ENCODE assay signal across 27 cellular contexts in genomic region chr10:119675483-119676170, GRCh38. TPM values are rescaled to one million over a fixed set of nuclear protein-coding genes. Genes with fewer than 3 reads are reported as not detected.
A peak's percentile ranks its signal among the peaks of the same experiment; 100 is the strongest.
DNase-seq lines count a peak whose midpoint lies in the region; ATAC-seq and TF ChIP-seq lines count a peak whose summit lies in the region.
"Had no signal": no experiment of that assay in that cellular context is flagged by ENCODE, and none has a peak within 500 bp of the region (broad histone marks: within the 10 kb centered on the region; RNA-seq: fewer than 3 reads in every experiment).

No MANE protein-coding gene starts in this region.

- no peak overlapping the region for H2AK5ac ChIP-seq in trophoblast cell (ENCODE audit: low read length)

- H3K4me1 Mint-ChIP-seq in CD4-positive, CD25-positive, alpha-beta regulatory T cell: peaks cover 0 to 4% (median 1%) of the 10 kb centered on the region in 4 donors
- H3K4me1 Mint-ChIP-seq in stimulated activated effector memory CD8-positive, alpha-beta T cell treated with anti-CD3 and anti-CD28 coated beads, Interleukin-12 subunit alpha, Interleukin-12 subunit beta, amount 100 ng/mL, for 72 hours: peaks cover 13% of the 10 kb centered on the region
- peaks cover 9% of the 10 kb centered on the region for H3K4me1 Mint-ChIP-seq in endothelial cell (ENCODE audit: unreplicated experiment)

- POLR2A ChIA-PET in PC-3 (lab: Charles Lee; ENCODE audit: unreplicated experiment): interaction anchor here (0.5 to 0.9 kb wide), 4 partner anchors 18 to 196 kb away, joined by 3 to 5 read pairs (median 4); partner anchors contain the start of genes BAG3 and TIAL1

- no peak overlapping the region for H4K91ac ChIP-seq in trophoblast cell (ENCODE audit: low read depth, low read length)

- CTCF ChIA-PET in PC-3 (lab: Charles Lee): no interaction called here

- no peak overlapping the region for H2AFZ ChIP-seq in PC-3 (ENCODE audit: low read length)
- H2AFZ ChIP-seq in trophoblast cell (ENCODE audit: insufficient read depth, low read length, poor library complexity): no peak overlapping the region

- H3K4me2 ChIP-seq in PC-3 (ENCODE audit: low read length) (peak overlapping the region; percentile 69), trophoblast cell (ENCODE audit: low read length) (no peak overlapping the region)

- no peak overlapping the region for H3K4me3 Mint-ChIP-seq in CD4-positive, CD25-positive, alpha-beta regulatory T cell
- H3K4me3 Mint-ChIP-seq in stimulated activated effector memory CD8-positive, alpha-beta T cell treated with anti-CD3 and anti-CD28 coated beads, Interleukin-12 subunit alpha, Interleukin-12 subunit beta, amount 100 ng/mL, for 72 hours: no peak overlapping the region
- no peak overlapping the region for H3K4me3 Mint-ChIP-seq in endothelial cell (ENCODE audit: unreplicated experiment)
- H3K4me3 Mint-ChIP-seq: activated CD8-positive, alpha-beta T cell treated with anti-CD3 and anti-CD28 coated beads for 36 hours; activated naive CD8-positive, alpha-beta T cell; CD14-positive monocyte; central memory CD8-positive, alpha-beta T cell; natural killer cell treated with Interleukin-12 subunit alpha and Interleukin-12 subunit beta and Interleukin-15 and Interleukin-18, amount 100 ng/mL, for 72 hours; T-helper 1 cell treated with Interleukin-12 subunit alpha and Interleukin-12 subunit beta and Interleukin-4 antibody, amounts not matched to agents 30 μg/mL and 1 μg/mL, for 36 hours; type B pancreatic cell had no signal

- H3K79me2 ChIP-seq in PC-3 (ENCODE audit: low read length) (peaks cover 64% of the 10 kb centered on the region), trophoblast cell (ENCODE audit: control insufficient read depth, insufficient read depth, low read length, poor library complexity) (no peaks in the 10 kb centered on the region)

- DNase-seq in CD4-positive, CD25-positive, alpha-beta regulatory T cell: no peak
- DNase-seq in PC-3: peak; percentile 74
- DNase-seq in astrocyte of the hippocampus (ENCODE audit: low read depth, low spot score): peak; percentile 66
- DNase-seq in trophoblast cell: no peak
- no peak for DNase-seq in stimulated activated effector memory CD8-positive, alpha-beta T cell treated with anti-CD3 and anti-CD28 coated beads, Interleukin-12 subunit alpha, Interleukin-12 subunit beta, amount 100 ng/mL, for 72 hours (ENCODE audit: low spot score in 2 of 2)
- no peak for DNase-seq in SW 1271 (lab: John Stamatoyannopoulos, UW)
- DNase-seq in endothelial cell (ENCODE audit: low spot score): no peak
- DNase-seq: activated CD4-positive, alpha-beta T cell treated with anti-CD3 and anti-CD28 coated beads for 1 hour; activated CD8-positive, alpha-beta T cell treated with anti-CD3 and anti-CD28 coated beads for 36 hours; anterior cingulate cortex; DND-41; glutamatergic neuron; Kasumi-1; kidney; lower lobe of right lung; mucosa of descending colon; NCI-H446 treated with DMSO at 0.1 percent for 48 hours; OCI-M1; retina had no signal

- H3K36me3 Mint-ChIP-seq in CD4-positive, CD25-positive, alpha-beta regulatory T cell: peaks cover 18% of the 10 kb centered on the region
- H3K36me3 Mint-ChIP-seq in stimulated activated effector memory CD8-positive, alpha-beta T cell treated with anti-CD3 and anti-CD28 coated beads, Interleukin-12 subunit alpha, Interleukin-12 subunit beta, amount 100 ng/mL, for 72 hours: peaks cover 54% of the 10 kb centered on the region
- H3K36me3 Mint-ChIP-seq in endothelial cell (ENCODE audit: low read depth, unreplicated experiment): peaks cover 39% of the 10 kb centered on the region
- H3K36me3 Mint-ChIP-seq: natural killer cell treated with Interleukin-12 subunit alpha and Interleukin-12 subunit beta and Interleukin-15 and Interleukin-18, amount 100 ng/mL, for 72 hours had no signal

- H3K18ac ChIP-seq in trophoblast cell (ENCODE audit: low read length): no peak overlapping the region

- H2BK120ac ChIP-seq in trophoblast cell (ENCODE audit: insufficient read depth, low read length, poor library complexity): no peak overlapping the region

- no peaks in the 10 kb centered on the region for H3K27me3 ChIP-seq in CD4-positive, CD25-positive, alpha-beta regulatory T cell (ENCODE audit: control insufficient read depth, insufficient read depth, low read length)
- no peaks in the 10 kb centered on the region for H3K27me3 ChIP-seq in PC-3 (ENCODE audit: low read length)
- no peaks in the 10 kb centered on the region for H3K27me3 ChIP-seq in trophoblast cell (ENCODE audit: insufficient read depth, low read length)
- H3K27me3 ChIP-seq: SJSA1 had no signal

- H3K4ac ChIP-seq in trophoblast cell (ENCODE audit: low read depth, low read length): no peak overlapping the region

- H3K4me3 ChIP-seq in CD4-positive, CD25-positive, alpha-beta regulatory T cell (ENCODE audit: low read depth, low read length): no peak overlapping the region
- H3K4me3 ChIP-seq in PC-3 (ENCODE audit: low read length): no peak overlapping the region
- H3K4me3 ChIP-seq in trophoblast cell (ENCODE audit: low read depth, low read length): no peak overlapping the region
- H3K4me3 ChIP-seq: lower lobe of right lung, mucosa of descending colon, SJSA1 had no signal

- no peak overlapping the region for H3K23ac ChIP-seq in trophoblast cell (ENCODE audit: low read length)

- peaks cover 5% of the 10 kb centered on the region for H3K27me3 Mint-ChIP-seq in CD4-positive, CD25-positive, alpha-beta regulatory T cell
- no peaks in the 10 kb centered on the region for H3K27me3 Mint-ChIP-seq in endothelial cell (ENCODE audit: unreplicated experiment)
- H3K27me3 Mint-ChIP-seq: activated CD8-positive, alpha-beta T cell treated with anti-CD3 and anti-CD28 coated beads for 36 hours; activated naive CD8-positive, alpha-beta T cell; central memory CD8-positive, alpha-beta T cell; natural killer cell treated with Interleukin-12 subunit alpha and Interleukin-12 subunit beta and Interleukin-15 and Interleukin-18, amount 100 ng/mL, for 72 hours; type B pancreatic cell had no signal

- ATAC-seq in CD4-positive, CD25-positive, alpha-beta regulatory T cell (ENCODE audit: low read depth in 2 of 2): no peak
- ATAC-seq in PC-3: peak; percentile 65
- ATAC-seq in stimulated activated effector memory CD8-positive, alpha-beta T cell treated with anti-CD3 and anti-CD28 coated beads, Interleukin-12 subunit alpha, Interleukin-12 subunit beta, amount 100 ng/mL, for 72 hours: no peak
- ATAC-seq: activated CD8-positive, alpha-beta T cell treated with anti-CD3 and anti-CD28 coated beads for 36 hours; lower lobe of right lung; mucosa of descending colon; natural killer cell treated with Interleukin-12 subunit alpha and Interleukin-12 subunit beta and Interleukin-15 and Interleukin-18, amount 100 ng/mL, for 72 hours had no signal

- H3K9ac ChIP-seq in PC-3 (ENCODE audit: low read length) (peak overlapping the region; percentile 71), trophoblast cell (ENCODE audit: low read length) (no peak overlapping the region)

- H3K9me3 ChIP-seq in CD4-positive, CD25-positive, alpha-beta regulatory T cell (ENCODE audit: control insufficient read depth in 2 of 2, low read length in 2 of 2): no peaks in the 10 kb centered on the region
- H3K9me3 ChIP-seq in PC-3 (ENCODE audit: low read length): no peaks in the 10 kb centered on the region
- H3K9me3 ChIP-seq in trophoblast cell (ENCODE audit: insufficient read depth, low read depth, low read length): no peaks in the 10 kb centered on the region
- H3K9me3 ChIP-seq: lower lobe of right lung, mucosa of descending colon, SJSA1 had no signal

- H4K20me1 ChIP-seq in PC-3 (ENCODE audit: low read length): no peaks in the 10 kb centered on the region

- H3K4me1 ChIP-seq in CD4-positive, CD25-positive, alpha-beta regulatory T cell (ENCODE audit: control insufficient read depth, insufficient read depth, low read length, poor library complexity, severe bottlenecking): no peaks in the 10 kb centered on the region
- H3K4me1 ChIP-seq in PC-3 (ENCODE audit: insufficient read depth, low read length) (peaks cover 77% of the 10 kb centered on the region), trophoblast cell (ENCODE audit: control insufficient read depth in 1 of 2, insufficient read depth in 2 of 2, low read length in 2 of 2) (peaks cover 14 to 18% of the 10 kb centered on the region in 2 experiments)

- H2BK5ac ChIP-seq in trophoblast cell (ENCODE audit: low read depth, low read length, poor library complexity): no peak overlapping the region

- peaks cover 36% of the 10 kb centered on the region for H3K36me3 ChIP-seq in CD4-positive, CD25-positive, alpha-beta regulatory T cell (ENCODE audit: control insufficient read depth, insufficient read depth, low read length)
- peaks cover 57% of the 10 kb centered on the region for H3K36me3 ChIP-seq in PC-3 (ENCODE audit: low read depth, low read length)
- H3K36me3 ChIP-seq in trophoblast cell (ENCODE audit: control insufficient read depth in 1 of 2, insufficient read depth in 2 of 2, low read length in 2 of 2): peaks cover 40 to 47% of the 10 kb centered on the region in 2 experiments

- TF ChIP-seq CTCF in PC-3 (conservative IDR thresholded peaks at IDR 0.05; ENCODE audit: low read depth, low read length): no peak
- TF ChIP-seq CTCF in endothelial cell (IDR thresholded peaks at IDR 0.05; ENCODE audit: unreplicated experiment): no peak

- no peak overlapping the region for H3K27ac ChIP-seq in CD4-positive, CD25-positive, alpha-beta regulatory T cell (ENCODE audit: insufficient read depth, low read length, poor library complexity, severe bottlenecking)
- H3K27ac ChIP-seq in PC-3 (ENCODE audit: low read length) (peak overlapping the region; percentile 100), trophoblast cell (ENCODE audit: low read depth, low read length) (peak overlapping the region; percentile 73)
- H3K27ac ChIP-seq: lower lobe of right lung, SJSA1 had no signal

- H3K9me2 ChIP-seq in PC-3 (replicated peaks; ENCODE audit: low read length): no peaks in the 10 kb centered on the region

- H4K8ac ChIP-seq in trophoblast cell (ENCODE audit: low read depth, low read length): no peak overlapping the region

- peak overlapping the region in 2 of 3 donors; percentile 9 to 31 for H3K27ac Mint-ChIP-seq in CD4-positive, CD25-positive, alpha-beta regulatory T cell
- no peak overlapping the region for H3K27ac Mint-ChIP-seq in stimulated activated effector memory CD8-positive, alpha-beta T cell treated with anti-CD3 and anti-CD28 coated beads, Interleukin-12 subunit alpha, Interleukin-12 subunit beta, amount 100 ng/mL, for 72 hours
- no peak overlapping the region for H3K27ac Mint-ChIP-seq in endothelial cell (ENCODE audit: unreplicated experiment)
- H3K27ac Mint-ChIP-seq: activated CD8-positive, alpha-beta T cell treated with anti-CD3 and anti-CD28 coated beads for 36 hours; activated naive CD8-positive, alpha-beta T cell; activated T-helper 2 cell treated with anti-CD3 and anti-CD28 coated beads, Interferon-gamma antibody, Interleukin-2, Interleukin-4, amounts not matched to agents 10 μg/mL and 5 μg/mL and 100 μg/mL, durations not matched to agents 14 hours and 24 hours and 36 hours; CD14-positive monocyte; natural killer cell treated with Interleukin-12 subunit alpha and Interleukin-12 subunit beta and Interleukin-15 and Interleukin-18, amount 100 ng/mL, for 72 hours; T-helper 1 cell treated with Interleukin-12 subunit alpha and Interleukin-12 subunit beta and Interleukin-4 antibody, amounts not matched to agents 30 μg/mL and 1 μg/mL, for 36 hours; type B pancreatic cell had no signal

- H3K14ac ChIP-seq in trophoblast cell (ENCODE audit: low read length): no peak overlapping the region

- intact Hi-C loops in PC-3 (cut with micrococcal nuclease): no loop called here

- BruUV-seq in PC-3 (replicated peaks; lab: Mats Ljungman, UMichigan): no TSS peak

- no peak overlapping the region for H2BK12ac ChIP-seq in trophoblast cell (ENCODE audit: low read length)

- H3K9me3 Mint-ChIP-seq in CD4-positive, CD25-positive, alpha-beta regulatory T cell: no peaks in the 10 kb centered on the region
- H3K9me3 Mint-ChIP-seq in stimulated activated effector memory CD8-positive, alpha-beta T cell treated with anti-CD3 and anti-CD28 coated beads, Interleukin-12 subunit alpha, Interleukin-12 subunit beta, amount 100 ng/mL, for 72 hours: no peaks in the 10 kb centered on the region
- no peaks in the 10 kb centered on the region for H3K9me3 Mint-ChIP-seq in endothelial cell (ENCODE audit: unreplicated experiment)
- H3K9me3 Mint-ChIP-seq: activated CD8-positive, alpha-beta T cell treated with anti-CD3 and anti-CD28 coated beads for 36 hours; activated T-helper 2 cell treated with anti-CD3 and anti-CD28 coated beads, Interferon-gamma antibody, Interleukin-2, Interleukin-4, amounts not matched to agents 10 μg/mL and 5 μg/mL and 100 μg/mL, durations not matched to agents 14 hours and 24 hours and 36 hours; CD14-positive monocyte; central memory CD8-positive, alpha-beta T cell; natural killer cell treated with Interleukin-12 subunit alpha and Interleukin-12 subunit beta and Interleukin-15 and Interleukin-18, amount 100 ng/mL, for 72 hours; T-helper 1 cell treated with Interleukin-12 subunit alpha and Interleukin-12 subunit beta and Interleukin-4 antibody, amounts not matched to agents 30 μg/mL and 1 μg/mL, for 36 hours; type B pancreatic cell had no signal

- no peak overlapping the region for H4K12ac ChIP-seq in trophoblast cell (ENCODE audit: low read depth, low read length)

- WGBS in trophoblast cell (ENCODE audit: extremely low coverage, insufficient coverage, insufficient read length): no CpG with 5 or more reads among the region's 9 CpGs

- H3K79me1 ChIP-seq in trophoblast cell (ENCODE audit: low read length): peaks cover 5% of the 10 kb centered on the region

- H3F3A ChIP-seq in PC-3 (ENCODE audit: low read length, unreplicated experiment): peaks cover under 1% of the 10 kb centered on the region

RNA-seq across cellular contexts. Expression of gene BAG3, which starts 24.4 kb away (rescaled TPM):
- total RNA-seq in CD4-positive, CD25-positive, alpha-beta regulatory T cell: 38.2 TPM
- 1 to 10 TPM; 6.7 to 8.7 (median 7.4) TPM for polyA plus RNA-seq in CD4-positive, CD25-positive, alpha-beta regulatory T cell
- 47.1 and 47.6 TPM in 2 replicates for total RNA-seq in PC-3 (2014; rRNA removed)
- 85.0 and 88.8 TPM in 2 replicates for polyA plus RNA-seq in trophoblast cell (2013)
- total RNA-seq in endothelial cell (ENCODE audit: unreplicated experiment): 24.6 TPM

RNA-seq across cellular contexts. Expression of gene INPP5F, which starts 50.2 kb away (rescaled TPM):
- total RNA-seq in CD4-positive, CD25-positive, alpha-beta regulatory T cell: 22.1 TPM
- 10 to 100 TPM; 10.4 to 14.3 (median 10.9) TPM for polyA plus RNA-seq in CD4-positive, CD25-positive, alpha-beta regulatory T cell
- total RNA-seq in PC-3 (2014; rRNA removed): 8.1 and 8.2 TPM in 2 replicates
- 62.9 and 65.6 TPM in 2 replicates for polyA plus RNA-seq in trophoblast cell (2013)
- total RNA-seq in endothelial cell (ENCODE audit: unreplicated experiment): 45.7 TPM

Comparison
In these comparisons a context has a peak if more than half of its experiments do, and no peak if none do; other contexts are left out.
1. DNase-seq: peak in PC-3 (single experiment) and astrocyte of the hippocampus (single experiment); none in CD4-positive, CD25-positive, alpha-beta regulatory T cell (0 of 3), trophoblast cell (0 of 2), stimulated activated effector memory CD8-positive, alpha-beta T cell treated with anti-CD3 and anti-CD28 coated beads, Interleukin-12 subunit alpha, Interleukin-12 subunit beta, amount 100 ng/mL, for 72 hours (0 of 2), SW 1271 (0 of 2) and endothelial cell (single experiment).
2. H3K27ac Mint-ChIP-seq: peak in CD4-positive, CD25-positive, alpha-beta regulatory T cell (2 of 3); none in stimulated activated effector memory CD8-positive, alpha-beta T cell treated with anti-CD3 and anti-CD28 coated beads, Interleukin-12 subunit alpha, Interleukin-12 subunit beta, amount 100 ng/mL, for 72 hours (single experiment) and endothelial cell (single experiment).